In the genomic region with DNA sequence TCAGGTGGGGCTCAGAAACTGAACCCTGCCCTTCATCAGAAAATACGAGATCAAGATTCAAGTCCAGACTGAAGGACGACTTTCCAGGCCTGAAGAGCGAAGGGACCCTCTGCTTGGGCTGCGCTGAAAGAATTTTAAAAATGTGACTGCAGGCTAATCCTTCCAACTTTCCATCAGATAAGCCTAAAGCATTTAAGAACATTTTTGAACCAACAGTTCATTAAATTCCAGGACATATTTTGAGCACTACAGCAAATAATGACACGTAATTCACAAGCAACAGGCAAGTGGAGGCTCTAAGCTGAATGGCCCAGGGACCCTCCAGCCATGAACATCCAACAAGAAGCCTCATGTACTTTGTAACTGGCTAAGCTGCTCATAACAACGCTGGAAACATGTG, we compare ENCODE assay signal across 20 cellular contexts. TPM values are rescaled to one million over a fixed set of nuclear protein-coding genes. Genes with fewer than 3 reads are reported as not detected.
"Had no signal": no experiment of that assay in that cellular context is flagged by ENCODE, and none has a peak within 500 bp of the region (broad histone marks: within the 10 kb centered on the region; RNA-seq: fewer than 3 reads in every experiment).

No MANE protein-coding gene starts in this region.

- H3K27ac Mint-ChIP-seq: activated CD4-positive, alpha-beta memory T cell treated with anti-CD3 and anti-CD28 coated beads, Interleukin-2, amount 10 ng/mL, durations not matched to agents 7 days and 5 days; activated CD8-positive, alpha-beta memory T cell treated with anti-CD3 and anti-CD28 coated beads, Interleukin-2, amount 10 ng/mL, durations not matched to agents 7 days and 5 days; activated naive CD8-positive, alpha-beta T cell treated with anti-CD3 and anti-CD28 coated beads for 36 hours; activated T-helper 17 cell treated with anti-CD3 and anti-CD28 coated beads, Interleukin-2, amount 50 U/mL, for 72 hours; effector memory CD8-positive, alpha-beta T cell; nephron progenitor cell; type B pancreatic cell had no signal

- ATAC-seq: activated CD8-positive, alpha-beta memory T cell treated with anti-CD3 and anti-CD28 coated beads, Interleukin-2, amount 10 ng/mL, durations not matched to agents 7 days and 5 days; activated T-helper 17 cell treated with anti-CD3 and anti-CD28 coated beads, Interleukin-2, amount 50 U/mL, for 72 hours; effector memory CD8-positive, alpha-beta T cell had no signal

- H3K4me3 Mint-ChIP-seq: activated CD4-positive, alpha-beta memory T cell treated with anti-CD3 and anti-CD28 coated beads, Interleukin-2, amount 10 ng/mL, durations not matched to agents 7 days and 5 days; activated CD8-positive, alpha-beta memory T cell treated with anti-CD3 and anti-CD28 coated beads, Interleukin-2, amount 10 ng/mL, durations not matched to agents 7 days and 5 days; activated naive CD8-positive, alpha-beta T cell treated with anti-CD3 and anti-CD28 coated beads for 36 hours; activated T-helper 17 cell treated with anti-CD3 and anti-CD28 coated beads, Interleukin-2, amount 50 U/mL, for 72 hours; effector memory CD8-positive, alpha-beta T cell; nephron progenitor cell; type B pancreatic cell had no signal

- H3K27me3 Mint-ChIP-seq: activated CD8-positive, alpha-beta memory T cell treated with anti-CD3 and anti-CD28 coated beads, Interleukin-2, amount 10 ng/mL, durations not matched to agents 7 days and 5 days had no signal

- H3K9me3 Mint-ChIP-seq: activated CD4-positive, alpha-beta memory T cell treated with anti-CD3 and anti-CD28 coated beads, Interleukin-2, amount 10 ng/mL, durations not matched to agents 7 days and 5 days; activated naive CD8-positive, alpha-beta T cell treated with anti-CD3 and anti-CD28 coated beads for 36 hours; activated T-helper 17 cell treated with anti-CD3 and anti-CD28 coated beads, Interleukin-2, amount 50 U/mL, for 72 hours; effector memory CD8-positive, alpha-beta T cell; nephron progenitor cell; type B pancreatic cell had no signal

- DNase-seq: activated CD4-positive, alpha-beta memory T cell treated with anti-CD3 and anti-CD28 coated beads, Interleukin-2, amount 10 ng/mL, durations not matched to agents 7 days and 5 days; activated CD4-positive, alpha-beta T cell treated with anti-CD3 and anti-CD28 coated beads for 48 hours; activated CD4-positive, CD25-positive, alpha-beta regulatory T cell; activated CD8-positive, alpha-beta memory T cell treated with anti-CD3 and anti-CD28 coated beads, Interleukin-2, amount 10 ng/mL, durations not matched to agents 7 days and 5 days; activated naive CD4-positive, alpha-beta T cell; activated naive CD8-positive, alpha-beta T cell treated with anti-CD3 and anti-CD28 coated beads for 36 hours; anterior cingulate cortex; effector memory CD8-positive, alpha-beta T cell; nephron progenitor cell; occipital lobe; posterior cingulate gyrus; retina; stimulated activated CD4-positive, alpha-beta T cell treated with anti-CD3 and anti-CD28 coated beads, Interleukin-12 subunit alpha, Interleukin-12 subunit beta, amount 100 ng/mL, for 4 hours; stimulated activated CD4-positive, alpha-beta T cell treated with anti-CD3 and anti-CD28 coated beads, Interleukin-1b, Interleukin-23, amount 100 ng/mL, for 48 hours; stimulated activated CD8-positive, alpha-beta memory T cell treated with anti-CD3 and anti-CD28 coated beads, Interleukin-4, amount 100 ng/mL, for 48 hours; stimulated activated naive CD4-positive, alpha-beta T cell; T-helper 1 cell; T-helper 9 cell had no signal

- H3K36me3 Mint-ChIP-seq: activated CD8-positive, alpha-beta memory T cell treated with anti-CD3 and anti-CD28 coated beads, Interleukin-2, amount 10 ng/mL, durations not matched to agents 7 days and 5 days; activated naive CD8-positive, alpha-beta T cell treated with anti-CD3 and anti-CD28 coated beads for 36 hours; type B pancreatic cell had no signal

- H3K4me1 Mint-ChIP-seq: activated CD4-positive, alpha-beta memory T cell treated with anti-CD3 and anti-CD28 coated beads, Interleukin-2, amount 10 ng/mL, durations not matched to agents 7 days and 5 days; activated CD8-positive, alpha-beta memory T cell treated with anti-CD3 and anti-CD28 coated beads, Interleukin-2, amount 10 ng/mL, durations not matched to agents 7 days and 5 days; activated naive CD8-positive, alpha-beta T cell treated with anti-CD3 and anti-CD28 coated beads for 36 hours; activated T-helper 17 cell treated with anti-CD3 and anti-CD28 coated beads, Interleukin-2, amount 50 U/mL, for 72 hours had no signal

RNA-seq across cellular contexts. Expression of a gene that starts 28.6 kb away (rescaled TPM):
- total RNA-seq: activated CD4-positive, alpha-beta memory T cell treated with anti-CD3 and anti-CD28 coated beads, Interleukin-2, amount 10 ng/mL, durations not matched to agents 7 days and 5 days; activated T-helper 17 cell treated with anti-CD3 and anti-CD28 coated beads, Interleukin-2, amount 50 U/mL, for 72 hours had no signal
